Comparison of ENCODE assay signal across 8 cellular contexts in the genomic region with DNA sequence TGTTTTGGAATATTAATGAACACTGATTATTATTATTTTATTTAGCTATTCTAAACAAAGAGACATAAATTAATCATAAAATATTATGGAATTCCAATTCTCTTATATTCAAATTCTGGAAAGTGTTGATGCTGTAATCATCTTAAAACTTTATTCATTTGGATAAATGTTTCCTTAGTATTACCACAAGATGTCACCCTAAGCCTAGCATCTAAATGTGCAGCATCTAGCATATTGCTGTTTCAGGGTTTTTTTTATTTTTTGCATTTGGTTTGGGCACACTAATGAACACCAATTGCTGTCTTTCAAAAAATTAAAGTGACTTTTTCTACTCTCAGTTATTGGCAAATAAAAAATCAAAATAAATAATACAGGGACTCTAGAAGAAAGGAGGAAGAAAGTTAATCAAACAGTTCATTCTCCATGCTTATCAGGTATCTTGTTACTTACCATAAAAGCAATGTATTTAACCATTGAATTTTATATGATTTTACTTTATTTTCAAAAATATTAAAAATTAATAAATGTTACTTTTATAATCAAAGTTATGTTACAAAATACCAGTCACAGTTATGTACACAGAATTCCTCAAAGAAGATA. TPM values are rescaled to one million over a fixed set of nuclear protein-coding genes. Genes with fewer than 3 reads are reported as not detected.
A peak's percentile ranks its signal among the peaks of the same experiment; 100 is the strongest.
DNase-seq lines count a peak whose midpoint lies in the region; ATAC-seq and TF ChIP-seq lines count a peak whose summit lies in the region.

No MANE protein-coding gene starts in this region.

- TF ChIP-seq EP300 in sigmoid colon (IDR thresholded peaks at IDR 0.05) = no peak

- H3K4me1 ChIP-seq in sigmoid colon = no peaks in the 10 kb centered on the region

- intact Hi-C loops in sigmoid colon (cut with DNase I) = loop anchor here (10.0 kb wide), 3 partner anchors 69 to 619 kb away; partner anchors contain the start of genes CCDC83 and CREBZF

- no peak overlapping the region for H3K27ac ChIP-seq in VCaP
- no peak overlapping the region for H3K27ac ChIP-seq in sigmoid colon

- TF ChIP-seq POLR2A in sigmoid colon (IDR thresholded peaks at IDR 0.05) = no peak

- H3K9me3 ChIP-seq in sigmoid colon = no peaks in the 10 kb centered on the region

- H3K36me3 ChIP-seq in sigmoid colon = no peaks in the 10 kb centered on the region

- DNase-seq in ELR (ENCODE audit: low read depth) (peak; percentile 74), NCI-H128 (lab: John Stamatoyannopoulos, UW; ENCODE audit: unreplicated experiment) (peak; percentile 5), glomerular visceral epithelial cell (ENCODE audit: extremely low spot score) (peak; percentile 42), sigmoid colon (no peak), OCI-M2 (lab: John Stamatoyannopoulos, UW; ENCODE audit: unreplicated experiment) (no peak)

- TF ChIP-seq CTCF in VCaP (conservative IDR thresholded peaks at IDR 0.05) = peak; percentile 86
- TF ChIP-seq CTCF in sigmoid colon (IDR thresholded peaks at IDR 0.05) = peak; percentile 14 to 52 (median 40)

- H3K27me3 ChIP-seq in sigmoid colon = no peaks in the 10 kb centered on the region

- ATAC-seq in GM21576 (IDR thresholded peaks at IDR 0.05; ENCODE audit: unreplicated experiment) = peak; percentile 50
- no peak for ATAC-seq in esophagus mucosa

- H3K4me3 ChIP-seq in sigmoid colon = no peak overlapping the region

RNA-seq across cellular contexts. Expression of gene DLG2, which starts 31.8 kb away (rescaled TPM):
- 10 to 100 TPM in 3 of 4 donors, 1 to 10 TPM in 1; 8.2 to 25.8 (median 16.2) TPM for total RNA-seq in sigmoid colon
- polyA plus RNA-seq in sigmoid colon = 1 to 10 TPM in 1 of 3 donors, under 1 TPM in 1, not detected in 1; 0.60 to 1.3 TPM
- 6.3 TPM for total RNA-seq in esophagus mucosa

RNA-seq across cellular contexts. Expression of gene TMEM126B, which starts 33.0 kb away (rescaled TPM):
- total RNA-seq in sigmoid colon (10 to 100 TPM; 39.3 to 87.5 (median 68.7) TPM), esophagus mucosa (21.0 TPM)
- 100 to 1,000 TPM in 1 of 3 donors, 10 to 100 TPM in 2; 55.7 to 108 (median 75.1) TPM for polyA plus RNA-seq in sigmoid colon

RNA-seq across cellular contexts. Expression of gene TMEM126A, which starts 52.4 kb away (rescaled TPM):
- total RNA-seq in sigmoid colon (10 to 100 TPM; 21.0 to 45.1 (median 38.1) TPM), esophagus mucosa (20.2 TPM)
- 10 to 100 TPM; 31.8 to 46.2 (median 42.6) TPM for polyA plus RNA-seq in sigmoid colon

Comparison
In these comparisons a context has a peak if more than half of its experiments do, and no peak if none do; other contexts are left out.
1. DNase-seq: peak in ELR (single experiment), NCI-H128 (single experiment) and glomerular visceral epithelial cell (single experiment); none in sigmoid colon (single experiment) and OCI-M2 (single experiment).